In the genomic region with DNA sequence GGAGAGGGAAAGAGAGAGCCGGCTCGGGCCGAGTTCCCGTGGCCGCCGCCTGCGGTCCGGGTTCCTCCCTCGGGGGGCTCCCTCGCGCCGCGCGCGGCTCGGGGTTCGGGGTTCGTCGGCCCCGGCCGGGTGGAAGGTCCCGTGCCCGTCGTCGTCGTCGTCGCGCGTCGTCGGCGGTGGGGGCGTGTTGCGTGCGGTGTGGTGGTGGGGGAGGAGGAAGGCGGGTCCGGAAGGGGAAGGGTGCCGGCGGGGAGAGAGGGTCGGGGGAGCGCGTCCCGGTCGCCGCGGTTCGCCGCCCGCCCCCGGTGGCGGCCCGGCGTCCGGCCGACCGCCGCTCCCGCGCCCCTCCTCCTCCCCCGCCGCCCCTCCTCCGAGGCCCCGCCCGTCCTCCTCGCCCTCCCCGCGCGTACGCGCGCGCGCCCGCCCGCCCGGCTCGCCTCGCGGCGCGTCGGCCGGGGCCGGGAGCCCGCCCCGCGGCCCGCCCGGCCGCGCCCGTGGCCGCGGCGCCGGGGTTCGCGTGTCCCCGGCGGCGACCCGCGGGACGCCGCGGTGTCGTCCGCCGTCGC, we compare ENCODE assay signal across 8 cellular contexts.
DNase-seq lines count a peak whose midpoint lies in the region; ATAC-seq and TF ChIP-seq lines count a peak whose summit lies in the region.
"Not testable (repeated sequence)": the region's sequence is repeated elsewhere in the genome, so short reads cannot be mapped to it uniquely, and the experiment has no call there.

No MANE protein-coding gene starts in this region.

- H3K4me1 ChIP-seq in upper lobe of left lung: not testable (repeated sequence)

- peak; percentile 49 for TF ChIP-seq EP300 in neural cell (conservative IDR thresholded peaks at IDR 0.05; ENCODE audit: poor library complexity, severe bottlenecking)
- TF ChIP-seq EP300 in upper lobe of left lung (IDR thresholded peaks at IDR 0.05): not testable (repeated sequence)

- not testable (repeated sequence) for H2AFZ ChIP-seq in neural cell (ENCODE audit: low read depth, low read length)

- not testable (repeated sequence) for H3K9me2 ChIP-seq in neural cell (ENCODE audit: insufficient read depth, low read length)

- not testable (repeated sequence) for H3K27me3 ChIP-seq in neural cell (ENCODE audit: insufficient read depth, low read depth, low read length); upper lobe of left lung

- not testable (repeated sequence) for H4K20me1 ChIP-seq in neural cell (ENCODE audit: insufficient read depth)

- not testable (repeated sequence) for H3K4me2 ChIP-seq in neural cell (ENCODE audit: low read length)

- not testable (repeated sequence) for H3K27me3 Mint-ChIP-seq in activated naive CD4-positive, alpha-beta T cell treated with anti-CD3 and anti-CD28 coated beads for 36 hours (ENCODE audit: low read depth)

- not testable (repeated sequence) for H3K36me3 Mint-ChIP-seq in activated naive CD4-positive, alpha-beta T cell treated with anti-CD3 and anti-CD28 coated beads for 36 hours (ENCODE audit: low read depth)

- peak; percentile 91 for DNase-seq in activated CD4-positive, alpha-beta T cell treated with anti-CD3 and anti-CD28 coated beads, Interleukin-2, amount 50 U/mL, for 48 hours
- peak; percentile 49 for DNase-seq in activated naive CD4-positive, alpha-beta T cell treated with anti-CD3 and anti-CD28 coated beads for 36 hours
- DNase-seq in cardiac septum (ENCODE audit: low spot score): peak; percentile 55
- DNase-seq in stimulated activated CD4-positive, alpha-beta T cell treated with anti-CD3 and anti-CD28 coated beads, Interleukin-4, amount 100 ng/mL, for 48 hours (ENCODE audit: low read depth in 2 of 2): peak; percentile 88 to 97
- DNase-seq in upper lobe of left lung: peak; percentile 15 to 96

- intact Hi-C loops in activated naive CD4-positive, alpha-beta T cell treated with anti-CD3 and anti-CD28 coated beads for 36 hours (cut with micrococcal nuclease); cardiac septum (cut with DNase I): not testable (repeated sequence)

- not testable (repeated sequence) for H3K9ac ChIP-seq in neural cell (ENCODE audit: low read length)

- not testable (repeated sequence) for TF ChIP-seq RAD21 in neural cell (conservative IDR thresholded peaks at IDR 0.05)

- not testable (repeated sequence) for H3K27ac Mint-ChIP-seq in activated naive CD4-positive, alpha-beta T cell treated with anti-CD3 and anti-CD28 coated beads for 36 hours

- H3F3A ChIP-seq in neural cell (ENCODE audit: insufficient read depth, low read length, poor library complexity, severe bottlenecking): not testable (repeated sequence)

- H3K9me3 ChIP-seq in neural cell (ENCODE audit: low read length); upper lobe of left lung: not testable (repeated sequence)

- not testable (repeated sequence) for H3K4me1 Mint-ChIP-seq in activated naive CD4-positive, alpha-beta T cell treated with anti-CD3 and anti-CD28 coated beads for 36 hours (ENCODE audit: low read depth)

- not testable (repeated sequence) for TF ChIP-seq POLR2A in upper lobe of left lung (IDR thresholded peaks at IDR 0.05)

- TF ChIP-seq CTCF in neural cell (IDR thresholded peaks at IDR 0.05; ENCODE audit: poor library complexity, severe bottlenecking): not testable (repeated sequence)
- peak in 3 of 6 experiments; percentile 34 to 48 (median 34) for TF ChIP-seq CTCF in upper lobe of left lung (IDR thresholded peaks at IDR 0.05)

- not testable (repeated sequence) for H3K79me2 ChIP-seq in neural cell (replicated peaks; ENCODE audit: insufficient read depth, low read length)

- CTCF ChIA-PET in activated naive CD4-positive, alpha-beta T cell treated with anti-CD3 and anti-CD28 coated beads for 36 hours (lab: Charles Lee): not testable (repeated sequence)

- peak; percentile 65 for ATAC-seq in GM21367 (IDR thresholded peaks at IDR 0.05; ENCODE audit: unreplicated experiment)
- ATAC-seq in HG03442 (IDR thresholded peaks at IDR 0.05; ENCODE audit: unreplicated experiment): peak; percentile 53
- ATAC-seq in upper lobe of left lung (ENCODE audit: low FRiP score in 2 of 2): not testable (repeated sequence)

- not testable (repeated sequence) for H3K27ac ChIP-seq in neural cell (ENCODE audit: low read length); upper lobe of left lung

- H3K9me3 Mint-ChIP-seq in activated naive CD4-positive, alpha-beta T cell treated with anti-CD3 and anti-CD28 coated beads for 36 hours: not testable (repeated sequence)

- not testable (repeated sequence) for H3K4me3 ChIP-seq in neural cell (ENCODE audit: low read length); upper lobe of left lung

- H3K36me3 ChIP-seq in neural cell (ENCODE audit: insufficient read depth, low read length); upper lobe of left lung: not testable (repeated sequence)

- 80% methylated on average over 52 of the region's 111 CpGs; no CpG with 5 or more reads in 1 of the 2 donors for WGBS in upper lobe of left lung, 2 donors

- H3K4me3 Mint-ChIP-seq in activated naive CD4-positive, alpha-beta T cell treated with anti-CD3 and anti-CD28 coated beads for 36 hours: not testable (repeated sequence)
